ENCODE assay signal across 10 cellular contexts in genomic region chr17:5221912-5222311, GRCh38. TPM values are rescaled to one million over a fixed set of nuclear protein-coding genes. Genes with fewer than 3 reads are reported as not detected.
A peak's percentile ranks its signal among the peaks of the same experiment; 100 is the strongest.
DNase-seq lines count a peak whose midpoint lies in the region; ATAC-seq, FAIRE-seq and TF ChIP-seq lines count a peak whose summit lies in the region.
"Not testable (repeated sequence)": the region's sequence is repeated elsewhere in the genome, so short reads cannot be mapped to it uniquely, and the experiment has no call there.
"Had no signal": no experiment of that assay in that cellular context is flagged by ENCODE, and none has a peak within 500 bp of the region (broad histone marks: within the 10 kb centered on the region; RNA-seq: fewer than 3 reads in every experiment).

No MANE protein-coding gene starts in this region.

- H3K4me3 Mint-ChIP-seq in CD8-positive, alpha-beta T cell; T-cell; stimulated activated naive B cell treated with anti-CD40 and anti-IgM and Interleukin-4, amounts not matched to agents 10 μg/mL and 1 μg/mL and 100 μg/mL, for 72 hours: not testable (repeated sequence)
- peak overlapping the region; percentile 34 to 84 (median 66) for H3K4me3 Mint-ChIP-seq in IgD-negative memory B cell
- H3K4me3 Mint-ChIP-seq in natural killer cell treated with Interleukin-12 subunit alpha and Interleukin-12 subunit beta and Interleukin-15 and Interleukin-18, amount 100 ng/mL, for 72 hours, result peak overlapping the region; percentile 91

- TF ChIP-seq EP300 in GM12878 (IDR thresholded peaks at IDR 0.05; ENCODE audit: borderline replicate concordance in 1 of 2, control insufficient read depth in 1 of 2, low read depth in 2 of 2, low read length in 2 of 2), result not testable (repeated sequence)

- FAIRE-seq in GM12878 (lab: Jason Lieb, UNC), result not testable (repeated sequence)

- not testable (repeated sequence) for H3K9me3 ChIP-seq in CD8-positive, alpha-beta T cell (ENCODE audit: low read length); GM12878 (replicated peaks; ENCODE audit: control insufficient read depth, insufficient read depth, low read length); right lobe of liver

- TF ChIP-seq CTCF in CD8-positive, alpha-beta T cell (IDR thresholded peaks at IDR 0.05); GM12878 (IDR thresholded peaks at IDR 0.05 in 2 of 3, conservative IDR thresholded peaks at IDR 0.05 in 1 of 3; ENCODE audit: control insufficient read depth in 2 of 3, extremely low read depth in 1 of 3, insufficient read depth in 1 of 3, low read depth in 3 of 3, low read length in 3 of 3); right lobe of liver (IDR thresholded peaks at IDR 0.05): not testable (repeated sequence)

- H3K9me3 Mint-ChIP-seq in CD8-positive, alpha-beta T cell; IgD-negative memory B cell; T-cell; natural killer cell treated with Interleukin-12 subunit alpha and Interleukin-12 subunit beta and Interleukin-15 and Interleukin-18, amount 100 ng/mL, for 72 hours; stimulated activated naive B cell treated with anti-CD40 and anti-IgM and Interleukin-4, amounts not matched to agents 10 μg/mL and 1 μg/mL and 100 μg/mL, for 72 hours: not testable (repeated sequence)

- intact Hi-C loops in CD8-positive, alpha-beta T cell (cut with DNase I, micrococcal nuclease), result loop anchor here in 1 of 2 experiments (2.0 kb wide), 1 partner anchor 15 kb away; no protein-coding TSS in a partner anchor
- intact Hi-C loops in GM12878 (cut with micrococcal nuclease; ENCODE audit: unreplicated experiment); right lobe of liver (cut with DNase I): not testable (repeated sequence)

- not testable (repeated sequence) for TF ChIP-seq RAD21 in GM12878 (IDR thresholded peaks at IDR 0.05; ENCODE audit: insufficient read depth, low read depth, low read length)

- peak overlapping the region; percentile 22 for H3K27ac Mint-ChIP-seq in CD8-positive, alpha-beta T cell
- H3K27ac Mint-ChIP-seq in IgD-negative memory B cell (peak overlapping the region; percentile 88 to 98 (median 97)), T-cell (peak overlapping the region; percentile 63 to 90)
- H3K27ac Mint-ChIP-seq in natural killer cell treated with Interleukin-12 subunit alpha and Interleukin-12 subunit beta and Interleukin-15 and Interleukin-18, amount 100 ng/mL, for 72 hours, result peak overlapping the region; percentile 92 to 95
- peak overlapping the region; percentile 90 for H3K27ac Mint-ChIP-seq in stimulated activated naive B cell treated with anti-CD40 and anti-IgM and Interleukin-4, amounts not matched to agents 10 μg/mL and 1 μg/mL and 100 μg/mL, for 72 hours

- H3K27me3 ChIP-seq in CD8-positive, alpha-beta T cell (ENCODE audit: insufficient read depth, low read length); GM12878 (replicated peaks in 1 of 2; ENCODE audit: control insufficient read depth in 2 of 2, insufficient read depth in 2 of 2, low read length in 1 of 2); right lobe of liver: not testable (repeated sequence)

- in situ Hi-C loops in GM12878 (cut with MboI), result loop anchor here (25.0 kb wide), 1 partner anchor 1510 kb away; the partner anchor contains the start of gene HASPIN

- not testable (repeated sequence) for ATAC-seq in CD8-positive, alpha-beta T cell; T-cell (replicated peaks in 1 of 4); GM12878; right lobe of liver; natural killer cell treated with Interleukin-12 subunit alpha and Interleukin-12 subunit beta and Interleukin-15 and Interleukin-18, amount 100 ng/mL, for 72 hours; stimulated activated naive B cell treated with anti-CD40 and anti-IgM and Interleukin-4, amounts not matched to agents 10 μg/mL and 1 μg/mL and 100 μg/mL, for 72 hours (replicated peaks)

- H3K36me3 Mint-ChIP-seq in CD8-positive, alpha-beta T cell, result peaks cover 24% of the 10 kb centered on the region
- H3K36me3 Mint-ChIP-seq in IgD-negative memory B cell (peaks cover 22% of the 10 kb centered on the region), T-cell (peaks cover 31% of the 10 kb centered on the region)
- not testable (repeated sequence) for H3K36me3 Mint-ChIP-seq in natural killer cell treated with Interleukin-12 subunit alpha and Interleukin-12 subunit beta and Interleukin-15 and Interleukin-18, amount 100 ng/mL, for 72 hours
- peaks cover 51 to 72% of the 10 kb centered on the region in 2 donors for H3K36me3 Mint-ChIP-seq in stimulated activated naive B cell treated with anti-CD40 and anti-IgM and Interleukin-4, amounts not matched to agents 10 μg/mL and 1 μg/mL and 100 μg/mL, for 72 hours

- not testable (repeated sequence) for H3K4me3 ChIP-seq in CD8-positive, alpha-beta T cell (ENCODE audit: low read depth, low read length); GM12878; right lobe of liver

- DNase-seq in CD8-positive, alpha-beta T cell; T-cell; GM12878 (ENCODE audit: low read depth, low spot score); natural killer cell treated with Interleukin-12 subunit alpha and Interleukin-12 subunit beta and Interleukin-15 and Interleukin-18, amount 100 ng/mL, for 72 hours (ENCODE audit: low spot score); stimulated activated naive B cell treated with anti-CD40 and anti-IgM and Interleukin-4, amounts not matched to agents 10 μg/mL and 1 μg/mL and 100 μg/mL, for 72 hours: not testable (repeated sequence)
- DNase-seq in right lobe of liver, result peak in 1 of 3 donors; percentile 39

- H3K36me3 ChIP-seq in CD8-positive, alpha-beta T cell (ENCODE audit: insufficient read depth, low read length); right lobe of liver: not testable (repeated sequence)
- H3K36me3 ChIP-seq in GM12878 (ENCODE audit: control insufficient read depth in 2 of 2, insufficient read depth in 2 of 2, low read length in 1 of 2), result peaks cover 0 to 38% of the 10 kb centered on the region in 2 experiments; a peak in 2 of 4 replicates

- not testable (repeated sequence) for BruUV-seq in GM12878 (replicated peaks; lab: Mats Ljungman, UMichigan)

- H2AFZ ChIP-seq in GM12878 (ENCODE audit: control insufficient read depth, low read depth, low read length), result not testable (repeated sequence)

- peaks cover 40% of the 10 kb centered on the region for H3K4me1 ChIP-seq in CD8-positive, alpha-beta T cell (ENCODE audit: insufficient read depth, low read length)
- peaks cover 55% of the 10 kb centered on the region for H3K4me1 ChIP-seq in GM12878 (ENCODE audit: control insufficient read depth, insufficient read depth, low read length)
- H3K4me1 ChIP-seq in right lobe of liver, result peaks cover 0 to 23% (median 12%) of the 10 kb centered on the region in 4 donors

- 0 out of 2 replicates have a peak overlapping the region, but pooled peaks have one; percentile 10 for H3K4me2 ChIP-seq in GM12878 (ENCODE audit: control insufficient read depth, insufficient read depth)

- H4K20me1 ChIP-seq in GM12878 (ENCODE audit: control insufficient read depth, insufficient read depth), result not testable (repeated sequence)

- H3K27ac ChIP-seq in CD8-positive, alpha-beta T cell (ENCODE audit: low read depth, low read length), result peak overlapping the region; percentile 21
- H3K27ac ChIP-seq in GM12878 (ENCODE audit: control insufficient read depth, insufficient read depth), result peak overlapping the region; percentile 78
- H3K27ac ChIP-seq in right lobe of liver, result peak overlapping the region in 2 of 3 donors; percentile 23 to 56

- POLR2A ChIA-PET in CD8-positive, alpha-beta T cell (lab: Charles Lee); T-cell (lab: Charles Lee): not testable (repeated sequence)
- POLR2A ChIA-PET in GM12878 (lab: Charles Lee), result interaction anchor here (0.9 to 1.9 kb wide), 2 partner anchors 9 to 13 kb away, joined by 5 read pairs; partner anchors contain the start of gene SCIMP

- RAD21 ChIA-PET in GM12878 (lab: Charles Lee; ENCODE audit: unreplicated experiment), result not testable (repeated sequence)

- H3K9ac ChIP-seq in GM12878 (ENCODE audit: control insufficient read depth, insufficient read depth, low read length), result not testable (repeated sequence)

- peaks cover 24% of the 10 kb centered on the region for H3K79me2 ChIP-seq in GM12878 (ENCODE audit: control insufficient read depth, insufficient read depth, low read length)

- SMC1A ChIA-PET in GM12878 (lab: Charles Lee; ENCODE audit: uncharacterized antibody, unreplicated experiment), result interaction anchor here (1.0 to 7.8 kb wide), 3 partner anchors 9 to 15 kb away, joined by 4 to 108 read pairs (median 9); partner anchors contain the start of gene SCIMP

- H3K27me3 Mint-ChIP-seq in CD8-positive, alpha-beta T cell (ENCODE audit: low read depth); IgD-negative memory B cell; T-cell; natural killer cell treated with Interleukin-12 subunit alpha and Interleukin-12 subunit beta and Interleukin-15 and Interleukin-18, amount 100 ng/mL, for 72 hours; stimulated activated naive B cell treated with anti-CD40 and anti-IgM and Interleukin-4, amounts not matched to agents 10 μg/mL and 1 μg/mL and 100 μg/mL, for 72 hours: not testable (repeated sequence)

- H3K4me1 Mint-ChIP-seq in CD8-positive, alpha-beta T cell (ENCODE audit: low read depth), result peaks cover 41% of the 10 kb centered on the region
- H3K4me1 Mint-ChIP-seq in IgD-negative memory B cell (peaks cover 41 to 55% (median 52%) of the 10 kb centered on the region in 3 donors), T-cell (peaks cover 18 to 35% (median 25%) of the 10 kb centered on the region in 3 donors)
- peaks cover 40 to 48% of the 10 kb centered on the region in 2 donors for H3K4me1 Mint-ChIP-seq in natural killer cell treated with Interleukin-12 subunit alpha and Interleukin-12 subunit beta and Interleukin-15 and Interleukin-18, amount 100 ng/mL, for 72 hours (ENCODE audit: low read depth in 2 of 2)
- peaks cover 47 to 67% of the 10 kb centered on the region in 2 donors for H3K4me1 Mint-ChIP-seq in stimulated activated naive B cell treated with anti-CD40 and anti-IgM and Interleukin-4, amounts not matched to agents 10 μg/mL and 1 μg/mL and 100 μg/mL, for 72 hours

- CTCF ChIA-PET in CD8-positive, alpha-beta T cell (lab: Charles Lee), result interaction anchor here (0.6 to 1.3 kb wide), 2 partner anchors 27 to 72 kb away, joined by 3 read pairs; no protein-coding TSS in a partner anchor
- CTCF ChIA-PET in T-cell (lab: Charles Lee), result not testable (repeated sequence)
- CTCF ChIA-PET in GM12878 (lab: Yijun Ruan, JAX), result interaction anchor here (2.2 to 7.3 kb wide), 3 partner anchors 9 to 22 kb away, joined by 10 to 59 read pairs (median 14); no protein-coding TSS in a partner anchor

- 61% methylated on average over 12 of the region's 12 CpGs for WGBS in GM12878 (ENCODE audit: insufficient coverage, insufficient replicate concordance, low lambda C conversion rate, missing lambda C conversion rate)
- WGBS in right lobe of liver (ENCODE audit: insufficient coverage, low coverage, low lambda C conversion rate, missing lambda C conversion rate), result 85% methylated on average over 5 of the region's 12 CpGs

- TF ChIP-seq POLR2A in GM12878 (IDR thresholded peaks at IDR 0.05; ENCODE audit: low read depth, low read length); right lobe of liver (IDR thresholded peaks at IDR 0.05): not testable (repeated sequence)

RNA-seq across cellular contexts. Expression of gene SCIMP, which starts 12.7 kb away (rescaled TPM):
- total RNA-seq in CD8-positive, alpha-beta T cell, result under 1 TPM; 0.14 to 0.19 TPM
- polyA plus RNA-seq in IgD-negative memory B cell (325 TPM), GM12878 (2011; rRNA removed) (105 and 120 TPM in 2 replicates), GM12878 (2014; fragmentation: Illumina TruSeq; extraction: Trizol) (151 and 205 TPM in 2 replicates), GM12878 (2014; fragmentation: Nextera tagmentation; extraction: Ambion mirVana) (100 to 1,000 TPM; 109 TPM), GM12878 (2014; rRNA removed) (85.2 and 97.7 TPM in 2 replicates), GM12878 (2016; fragmentation: Nextera tagmentation; extraction: Ambion mirVana) (10 to 100 TPM; 56.7 to 62.4 TPM)
- total RNA-seq in T-cell (1 to 10 TPM in 3 of 5 donors, under 1 TPM in 2; 0.61 to 1.8 (median 1.2) TPM), GM12878 (2014; rRNA removed) (61.8 and 70.4 TPM in 2 replicates), GM12878 (2014; rRNA removed; fragmentation: Illumina TruSeq; extraction: Trizol) (70.3 and 74.9 TPM in 2 replicates), GM12878 (2021) (92.2 and 98.9 TPM in 2 replicates), right lobe of liver (1 to 10 TPM; 1.0 to 9.9 (median 3.2) TPM)
- total RNA-seq in GM12878 (2013; cell fraction: nucleolus; rRNA removed), result 247 and 264 TPM in 2 replicates
- 129 TPM for polyA plus RNA-seq in GM12878 (2011; ENCODE audit: low read depth)
- polyA plus RNA-seq in GM12878 (2011; cell fraction: cytosol; rRNA removed), result 101 and 133 TPM in 2 replicates
- polyA plus RNA-seq in GM12878 (2011; cell fraction: nucleus; rRNA removed), result 50.6 and 52.5 TPM in 2 replicates
- polyA plus RNA-seq in GM12878 (2012), result 97.2 and 135 TPM in 2 replicates
- polyA minus RNA-seq in GM12878 (2011; rRNA and poly(A)+ RNA removed), result 79.6 and 91.8 TPM in 2 replicates
- polyA minus RNA-seq in GM12878 (2011; cell fraction: cytosol; rRNA and poly(A)+ RNA removed), result 26.2 and 40.3 TPM in 2 replicates
- 14.0 and 19.1 TPM in 2 replicates for polyA minus RNA-seq in GM12878 (2011; cell fraction: nucleus; rRNA and poly(A)+ RNA removed)
- under 1 TPM in 1 of 2 donors, not detected in 1; 0.17 TPM for total RNA-seq in natural killer cell treated with Interleukin-12 subunit alpha and Interleukin-12 subunit beta and Interleukin-15 and Interleukin-18, amount 100 ng/mL, for 72 hours
- total RNA-seq: Calu3, G401, H9 had no signal

RNA-seq across cellular contexts. Expression of gene ZNF594, which starts 30.2 kb away (rescaled TPM):
- 1 to 10 TPM; 3.2 to 3.3 TPM for total RNA-seq in CD8-positive, alpha-beta T cell
- polyA plus RNA-seq in IgD-negative memory B cell, result 2.1 TPM
- 10 to 100 TPM in 3 of 5 donors, 1 to 10 TPM in 2; 5.5 to 23.4 (median 20.9) TPM for total RNA-seq in T-cell
- 63.6 and 63.9 TPM in 2 replicates for total RNA-seq in GM12878 (2013; cell fraction: nucleolus; rRNA removed)
- 12.5 and 13.8 TPM in 2 replicates for total RNA-seq in GM12878 (2014; rRNA removed)
- total RNA-seq in GM12878 (2014; rRNA removed; fragmentation: Illumina TruSeq; extraction: Trizol), result 13.9 and 14.3 TPM in 2 replicates
- 10.1 and 12.1 TPM in 2 replicates for total RNA-seq in GM12878 (2021)
- polyA plus RNA-seq in GM12878 (2011; ENCODE audit: low read depth), result 1.4 TPM
- 5.5 and 8.8 TPM in 2 replicates for polyA plus RNA-seq in GM12878 (2011; rRNA removed)
- 2.0 and 2.8 TPM in 2 replicates for polyA plus RNA-seq in GM12878 (2011; cell fraction: cytosol; rRNA removed)
- 18.3 and 22.0 TPM in 2 replicates for polyA plus RNA-seq in GM12878 (2011; cell fraction: nucleus; rRNA removed)
- 2.3 and 3.7 TPM in 2 replicates for polyA plus RNA-seq in GM12878 (2012)
- polyA plus RNA-seq in GM12878 (2014; fragmentation: Illumina TruSeq; extraction: Trizol), result 11.2 and 11.3 TPM in 2 replicates
- 1 to 10 TPM in 1 of 2 experiments, under 1 TPM in 1; 0.98 to 1.7 TPM for polyA plus RNA-seq in GM12878 (2014; fragmentation: Nextera tagmentation; extraction: Ambion mirVana)
- polyA plus RNA-seq in GM12878 (2014; rRNA removed), result 10.3 and 11.6 TPM in 2 replicates
- polyA plus RNA-seq in GM12878 (2016; fragmentation: Nextera tagmentation; extraction: Ambion mirVana), result 10 to 100 TPM; 10.9 to 12.1 TPM
- polyA minus RNA-seq in GM12878 (2011; rRNA and poly(A)+ RNA removed), result 5.5 and 5.6 TPM in 2 replicates
- 2.8 and 3.7 TPM in 2 replicates for polyA minus RNA-seq in GM12878 (2011; cell fraction: cytosol; rRNA and poly(A)+ RNA removed)
- polyA minus RNA-seq in GM12878 (2011; cell fraction: nucleus; rRNA and poly(A)+ RNA removed), result 11.0 and 16.8 TPM in 2 replicates
- 1 to 10 TPM; 1.2 to 3.8 (median 2.2) TPM for total RNA-seq in right lobe of liver
- total RNA-seq in natural killer cell treated with Interleukin-12 subunit alpha and Interleukin-12 subunit beta and Interleukin-15 and Interleukin-18, amount 100 ng/mL, for 72 hours, result 10 to 100 TPM in 1 of 2 donors, 1 to 10 TPM in 1; 9.8 to 19.7 TPM

Comparison
In these comparisons a context has a peak if more than half of its experiments do, and no peak if none do; other contexts are left out.
1. H3K27ac ChIP-seq: peak in every context shown above with its lines; median percentile 78 in GM12878; 40 in right lobe of liver; 21 in CD8-positive, alpha-beta T cell.
2. H3K27ac Mint-ChIP-seq: peak in every context shown above with its lines; median percentile 97 in IgD-negative memory B cell; 94 in natural killer cell treated with Interleukin-12 subunit alpha and Interleukin-12 subunit beta and Interleukin-15 and Interleukin-18, amount 100 ng/mL, for 72 hours; 90 in stimulated activated naive B cell treated with anti-CD40 and anti-IgM and Interleukin-4, amounts not matched to agents 10 μg/mL and 1 μg/mL and 100 μg/mL, for 72 hours; 76 in T-cell; 22 in CD8-positive, alpha-beta T cell.
3. RNA of gene SCIMP, which starts 12.7 kb away (total RNA-seq): 61.8 to 264 TPM in GM12878; 1.0 to 9.9 TPM in right lobe of liver, 0.61 to 1.8 TPM in T-cell, 0.14 to 0.19 TPM in CD8-positive, alpha-beta T cell and 0.17 TPM in natural killer cell treated with Interleukin-12 subunit alpha and Interleukin-12 subunit beta and Interleukin-15 and Interleukin-18, amount 100 ng/mL, for 72 hours; every median in the first group is over 4 times any median in the second.